ENCODE assay signal across 1 cellular context in the genomic region with DNA sequence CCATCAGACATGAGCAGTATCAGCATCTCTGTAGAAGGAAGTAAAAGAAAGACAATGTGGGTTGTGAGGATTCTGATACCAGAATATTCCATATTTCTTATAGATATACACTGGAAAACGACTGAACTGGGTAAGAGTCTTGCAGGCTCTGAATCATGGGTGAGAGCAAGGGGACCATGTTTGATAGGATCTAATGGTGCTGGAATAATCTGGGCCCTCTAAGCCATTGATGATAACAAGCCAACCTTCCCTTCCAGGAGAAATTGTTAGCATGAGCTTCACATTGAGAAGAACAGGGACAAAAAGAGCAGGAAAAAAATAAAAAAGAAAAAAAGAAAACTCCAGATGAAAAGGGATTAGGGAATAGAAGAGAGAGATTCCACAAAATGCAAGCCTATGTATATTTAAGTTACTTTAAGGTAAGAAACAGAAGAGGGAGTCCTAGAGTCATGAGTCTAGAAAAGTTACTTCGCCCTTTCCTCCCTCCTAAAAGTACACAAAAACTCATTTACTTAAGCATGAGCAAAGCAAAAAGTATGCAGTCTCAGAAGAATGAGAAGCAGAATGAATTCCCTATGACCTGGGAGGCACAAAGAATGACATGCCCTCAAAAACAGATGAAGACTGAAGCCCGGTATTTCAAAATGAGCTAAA.
TF ChIP-seq lines count a peak whose summit lies in the region.

No MANE protein-coding gene starts in this region.

TF ChIP-seq in Ishikawa, 13 proteins besides CTCF, POLR2A, EP300 and RAD21 (continued from another document):
- TF ChIP-seq, protein P1, sequence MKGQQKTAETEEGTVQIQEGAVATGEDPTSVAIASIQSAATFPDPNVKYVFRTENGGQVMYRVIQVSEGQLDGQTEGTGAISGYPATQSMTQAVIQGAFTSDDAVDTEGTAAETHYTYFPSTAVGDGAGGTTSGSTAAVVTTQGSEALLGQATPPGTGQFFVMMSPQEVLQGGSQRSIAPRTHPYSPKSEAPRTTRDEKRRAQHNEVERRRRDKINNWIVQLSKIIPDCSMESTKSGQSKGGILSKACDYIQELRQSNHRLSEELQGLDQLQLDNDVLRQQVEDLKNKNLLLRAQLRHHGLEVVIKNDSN (IDR thresholded peaks at IDR 0.05), result no peak
- TF ChIP-seq, protein P2, sequence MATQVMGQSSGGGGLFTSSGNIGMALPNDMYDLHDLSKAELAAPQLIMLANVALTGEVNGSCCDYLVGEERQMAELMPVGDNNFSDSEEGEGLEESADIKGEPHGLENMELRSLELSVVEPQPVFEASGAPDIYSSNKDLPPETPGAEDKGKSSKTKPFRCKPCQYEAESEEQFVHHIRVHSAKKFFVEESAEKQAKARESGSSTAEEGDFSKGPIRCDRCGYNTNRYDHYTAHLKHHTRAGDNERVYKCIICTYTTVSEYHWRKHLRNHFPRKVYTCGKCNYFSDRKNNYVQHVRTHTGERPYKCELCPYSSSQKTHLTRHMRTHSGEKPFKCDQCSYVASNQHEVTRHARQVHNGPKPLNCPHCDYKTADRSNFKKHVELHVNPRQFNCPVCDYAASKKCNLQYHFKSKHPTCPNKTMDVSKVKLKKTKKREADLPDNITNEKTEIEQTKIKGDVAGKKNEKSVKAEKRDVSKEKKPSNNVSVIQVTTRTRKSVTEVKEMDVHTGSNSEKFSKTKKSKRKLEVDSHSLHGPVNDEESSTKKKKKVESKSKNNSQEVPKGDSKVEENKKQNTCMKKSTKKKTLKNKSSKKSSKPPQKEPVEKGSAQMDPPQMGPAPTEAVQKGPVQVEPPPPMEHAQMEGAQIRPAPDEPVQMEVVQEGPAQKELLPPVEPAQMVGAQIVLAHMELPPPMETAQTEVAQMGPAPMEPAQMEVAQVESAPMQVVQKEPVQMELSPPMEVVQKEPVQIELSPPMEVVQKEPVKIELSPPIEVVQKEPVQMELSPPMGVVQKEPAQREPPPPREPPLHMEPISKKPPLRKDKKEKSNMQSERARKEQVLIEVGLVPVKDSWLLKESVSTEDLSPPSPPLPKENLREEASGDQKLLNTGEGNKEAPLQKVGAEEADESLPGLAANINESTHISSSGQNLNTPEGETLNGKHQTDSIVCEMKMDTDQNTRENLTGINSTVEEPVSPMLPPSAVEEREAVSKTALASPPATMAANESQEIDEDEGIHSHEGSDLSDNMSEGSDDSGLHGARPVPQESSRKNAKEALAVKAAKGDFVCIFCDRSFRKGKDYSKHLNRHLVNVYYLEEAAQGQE (IDR thresholded peaks at IDR 0.05; ENCODE audit: low read depth), result no peak
- TF ChIP-seq YY1 (IDR thresholded peaks at IDR 0.05; ENCODE audit: low read depth) (no peak), ZBTB7A (IDR thresholded peaks at IDR 0.05; ENCODE audit: low read depth) (no peak)
